In the genomic region with DNA sequence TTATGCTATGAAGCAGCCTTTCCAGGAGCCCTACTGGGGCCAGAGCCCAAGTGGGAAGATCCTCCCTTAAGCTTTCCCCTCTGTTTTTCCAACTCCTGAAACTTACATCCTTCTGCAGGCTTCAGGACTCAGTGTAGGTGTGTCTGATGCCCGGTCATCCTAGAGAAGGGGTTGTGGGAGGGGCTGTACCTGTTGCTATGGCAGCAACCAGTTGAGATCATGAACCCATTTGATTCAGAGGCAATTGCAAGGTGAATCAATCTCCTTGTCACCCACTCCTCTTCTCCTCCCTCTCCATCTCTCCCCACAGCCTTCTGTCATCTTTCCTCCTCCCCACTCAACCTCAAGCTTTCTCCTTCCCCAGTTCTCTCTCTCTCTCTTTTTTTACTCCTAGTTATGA, we compare ENCODE assay signal across 15 cellular contexts.
DNase-seq lines count a peak whose midpoint lies in the region; TF ChIP-seq lines count a peak whose summit lies in the region.
"Had no signal": no experiment of that assay in that cellular context is flagged by ENCODE, and none has a peak within 500 bp of the region (broad histone marks: within the 10 kb centered on the region; RNA-seq: fewer than 3 reads in every experiment).

No MANE protein-coding gene starts in this region.

- no peak overlapping the region for H3K4me3 ChIP-seq in tibial artery
- H3K4me3 ChIP-seq: BLaER1, GM12878 had no signal

- DNase-seq in NCI-H1417 (lab: John Stamatoyannopoulos, UW), result peak in 2 of 3 experiments; percentile 11 to 25
- DNase-seq in NCI-H1417 treated with DMSO at 0.1 percent for 48 hours (lab: John Stamatoyannopoulos, UW), result no peak
- peak; percentile 7 for DNase-seq in NCI-H2227 (lab: John Stamatoyannopoulos, UW; ENCODE audit: unreplicated experiment)
- DNase-seq in NCI-H2227 treated with DMSO at 0.1 percent for 48 hours (lab: John Stamatoyannopoulos, UW), result no peak
- peak; percentile 41 for DNase-seq in NCI-H69 (lab: John Stamatoyannopoulos, UW)
- DNase-seq in LoVo (ENCODE audit: low spot score), result no peak
- DNase-seq in tibial artery, result no peak
- DNase-seq: 8988T; CD4-positive, alpha-beta memory T cell; DMS153; DND-41; EL; H9 had no signal

- no peaks in the 10 kb centered on the region for H3K4me1 ChIP-seq in tibial artery
- H3K4me1 ChIP-seq: BLaER1 had no signal

- no peak overlapping the region for H3K27ac ChIP-seq in tibial artery
- H3K27ac ChIP-seq: BLaER1 had no signal

- peaks cover 0 to 5% of the 10 kb centered on the region in 2 donors for H3K27me3 ChIP-seq in tibial artery
- H3K27me3 ChIP-seq: BLaER1 had no signal

- H3K36me3 ChIP-seq in tibial artery, result no peaks in the 10 kb centered on the region
- H3K36me3 ChIP-seq: BLaER1 had no signal

- H3K9me3 ChIP-seq in tibial artery, result no peaks in the 10 kb centered on the region
- H3K9me3 ChIP-seq: BLaER1 had no signal

- intact Hi-C loops in tibial artery (cut with DNase I; ENCODE audit: low total_unique reads), result no loop called here

- no peak for TF ChIP-seq CTCF in tibial artery (IDR thresholded peaks at IDR 0.05)

Comparison
In these comparisons a context has a peak if more than half of its experiments do, and no peak if none do; other contexts are left out.
1. DNase-seq: peak in NCI-H1417 (2 of 3), NCI-H2227 (single experiment) and NCI-H69 (single experiment); none in NCI-H1417 treated with DMSO at 0.1 percent for 48 hours (single experiment), NCI-H2227 treated with DMSO at 0.1 percent for 48 hours (single experiment), LoVo (single experiment) and tibial artery (0 of 2).